8 cellular contexts compared by ENCODE assay signal in the genomic region with DNA sequence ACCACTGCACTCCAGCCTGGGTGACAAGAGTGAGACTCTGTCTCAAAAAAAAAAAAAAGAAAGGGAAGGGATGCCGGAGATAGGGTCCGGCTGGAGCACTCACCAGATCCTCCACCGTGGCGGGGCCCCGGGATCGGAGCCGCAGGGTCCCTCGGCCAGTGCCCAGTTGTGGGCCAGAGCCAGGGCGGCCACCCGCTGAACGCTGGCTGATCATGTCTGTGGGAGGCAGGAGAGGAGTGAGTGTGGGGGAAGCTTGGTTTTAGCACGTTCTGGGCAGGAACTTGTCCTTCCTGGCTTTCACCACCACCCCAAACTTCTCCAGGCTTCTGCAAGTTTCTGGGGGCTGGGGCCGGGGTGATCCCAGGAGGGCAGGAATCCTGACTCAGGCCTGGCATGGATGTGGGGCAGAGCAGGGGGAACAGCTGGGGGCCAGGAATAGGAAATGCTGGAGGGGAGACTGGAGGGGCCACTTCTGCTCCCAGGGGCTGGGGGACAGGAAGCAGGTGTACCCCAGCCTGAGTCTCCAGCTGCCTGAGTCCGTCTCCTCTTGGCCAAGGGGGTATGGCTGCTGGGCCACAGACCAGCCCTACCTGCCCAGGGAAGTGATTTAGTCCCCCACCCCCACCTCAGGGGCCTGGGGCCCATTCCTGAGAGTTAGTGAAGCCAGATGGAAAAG. TPM values are rescaled to one million over a fixed set of nuclear protein-coding genes. Genes with fewer than 3 reads are reported as not detected.
"Had no signal": no experiment of that assay in that cellular context is flagged by ENCODE, and none has a peak within 500 bp of the region (broad histone marks: within the 10 kb centered on the region; RNA-seq: fewer than 3 reads in every experiment).

No MANE protein-coding gene starts in this region.

- H3K9me3 ChIP-seq: colonic mucosa, gastrocnemius medialis, left lung, suprapubic skin had no signal

- H3K27ac ChIP-seq: colonic mucosa, gastrocnemius medialis, left lung, suprapubic skin had no signal

- H3K4me3 ChIP-seq: colonic mucosa, gastrocnemius medialis, left lung, suprapubic skin had no signal

- ATAC-seq: esophagus mucosa, gastrocnemius medialis had no signal

- DNase-seq: colonic mucosa, gastrocnemius medialis, midbrain had no signal

RNA-seq across cellular contexts. Expression of gene PTGER1, which starts 4.3 kb away (rescaled TPM):
- total RNA-seq: omental fat pad, skeletal muscle tissue had no signal
